ENCODE assay signal across 14 cellular contexts in the genomic region with DNA sequence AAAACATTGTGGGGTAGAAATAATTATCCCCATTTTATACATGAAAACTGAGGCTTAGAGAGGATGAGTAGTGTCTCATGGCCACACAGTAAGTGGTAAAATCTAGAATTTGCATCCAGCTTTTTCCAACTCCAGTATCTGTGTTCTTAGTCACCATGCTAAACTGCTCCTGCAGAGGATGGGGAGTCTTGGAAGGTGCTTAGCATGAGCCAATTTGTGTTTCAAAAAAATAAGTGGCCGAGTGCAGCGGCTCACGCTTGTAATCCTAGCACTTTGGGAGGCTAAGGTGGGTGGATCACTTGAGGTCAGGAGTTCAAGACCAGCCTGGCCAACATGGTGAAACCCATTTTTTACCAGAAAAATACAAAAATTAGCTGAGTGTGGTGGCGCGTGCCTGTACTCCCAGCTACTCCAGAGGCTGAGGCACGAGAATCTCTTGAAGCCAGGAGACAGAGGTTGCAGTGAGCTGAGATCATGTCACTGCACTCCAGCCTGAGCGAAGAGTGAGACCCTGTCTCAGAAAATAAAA. TPM values are rescaled to one million over a fixed set of nuclear protein-coding genes. Genes with fewer than 3 reads are reported as not detected.
A peak's percentile ranks its signal among the peaks of the same experiment; 100 is the strongest.
DNase-seq lines count a peak whose midpoint lies in the region; ATAC-seq and TF ChIP-seq lines count a peak whose summit lies in the region.
"Had no signal": no experiment of that assay in that cellular context is flagged by ENCODE, and none has a peak within 500 bp of the region (broad histone marks: within the 10 kb centered on the region; RNA-seq: fewer than 3 reads in every experiment).

No MANE protein-coding gene starts in this region.

- ATAC-seq in CD4-positive, alpha-beta T cell (ENCODE audit: poor library complexity), result no peak
- no peak for ATAC-seq in HG02759 (IDR thresholded peaks at IDR 0.05; ENCODE audit: unreplicated experiment)
- no peak for ATAC-seq in GM19328 (IDR thresholded peaks at IDR 0.05; ENCODE audit: unreplicated experiment)
- no peak for ATAC-seq in mucosa of descending colon
- ATAC-seq: HCT116 had no signal

- H3K9me3 Mint-ChIP-seq in CD4-positive, alpha-beta T cell, result no peaks in the 10 kb centered on the region
- H3K9me3 Mint-ChIP-seq in CD8-positive, alpha-beta memory T cell, result no peaks in the 10 kb centered on the region

- H3K4me1 ChIP-seq in CD8-positive, alpha-beta memory T cell (ENCODE audit: insufficient read depth, low read length), result peaks cover 34% of the 10 kb centered on the region
- H3K4me1 ChIP-seq in OCI-LY1 (ENCODE audit: insufficient read depth, low read length, severe bottlenecking) (peaks cover 23% of the 10 kb centered on the region), mucosa of descending colon (ENCODE audit: low read depth) (peaks cover 9% of the 10 kb centered on the region)

- no peak overlapping the region for H3K4me2 ChIP-seq in OCI-LY1 (ENCODE audit: low read length)

- TF ChIP-seq POLR2A in erythroblast (IDR thresholded peaks at IDR 0.05; ENCODE audit: low read length), result no peak

- no peak overlapping the region for H2AFZ ChIP-seq in OCI-LY1 (ENCODE audit: low read length)

- H3K4me3 ChIP-seq in CD8-positive, alpha-beta memory T cell (ENCODE audit: low read length), result no peak overlapping the region
- H3K4me3 ChIP-seq in OCI-LY1 (ENCODE audit: low read depth, low read length, poor library complexity, severe bottlenecking) (no peak overlapping the region), mucosa of descending colon (no peak overlapping the region)

- H3K9me3 ChIP-seq in CD4-positive, alpha-beta T cell (ENCODE audit: control insufficient read depth, low read length), result no peaks in the 10 kb centered on the region
- H3K9me3 ChIP-seq in CD8-positive, alpha-beta memory T cell (ENCODE audit: low read length), result no peaks in the 10 kb centered on the region
- no peaks in the 10 kb centered on the region for H3K9me3 ChIP-seq in OCI-LY1 (ENCODE audit: low read length)
- no peaks in the 10 kb centered on the region for H3K9me3 ChIP-seq in mucosa of descending colon
- H3K9me3 ChIP-seq: BE2C, Caco-2, SJCRH30 had no signal

- no peak overlapping the region for H3K9ac ChIP-seq in OCI-LY1 (ENCODE audit: low read length)

- H3K36me3 Mint-ChIP-seq in CD4-positive, alpha-beta T cell (ENCODE audit: low read depth), result peaks cover 8% of the 10 kb centered on the region
- H3K36me3 Mint-ChIP-seq in CD8-positive, alpha-beta memory T cell, result peaks cover 0 to 20% (median 5%) of the 10 kb centered on the region in 3 donors

- peak overlapping the region; percentile 8 for H3K4me3 Mint-ChIP-seq in CD4-positive, alpha-beta T cell
- peak overlapping the region in 3 of 7 donors; percentile 3 to 49 (median 12) for H3K4me3 Mint-ChIP-seq in CD8-positive, alpha-beta memory T cell

- peaks cover 35% of the 10 kb centered on the region for H3K79me2 ChIP-seq in OCI-LY1 (ENCODE audit: insufficient read depth, low read length)

- no peaks in the 10 kb centered on the region for H3F3A ChIP-seq in OCI-LY1 (ENCODE audit: insufficient read depth, low read length)

- H3K9me2 ChIP-seq in OCI-LY1 (ENCODE audit: low read depth, low read length), result no peaks in the 10 kb centered on the region

- no peak for TF ChIP-seq CTCF in CD4-positive, alpha-beta T cell (IDR thresholded peaks at IDR 0.05)
- no peak for TF ChIP-seq CTCF in OCI-LY1 (IDR thresholded peaks at IDR 0.05; ENCODE audit: low read length)
- TF ChIP-seq CTCF in mucosa of descending colon (IDR thresholded peaks at IDR 0.05), result no peak

- H4K20me1 ChIP-seq in OCI-LY1 (ENCODE audit: insufficient read depth, low read length), result no peaks in the 10 kb centered on the region

- H3K27me3 ChIP-seq in CD4-positive, alpha-beta T cell (ENCODE audit: control insufficient read depth, insufficient read depth, low read length), result no peaks in the 10 kb centered on the region
- H3K27me3 ChIP-seq in CD8-positive, alpha-beta memory T cell (ENCODE audit: insufficient read depth, low read length, poor library complexity, severe bottlenecking), result no peaks in the 10 kb centered on the region
- no peaks in the 10 kb centered on the region for H3K27me3 ChIP-seq in OCI-LY1 (ENCODE audit: insufficient read depth, low read length)
- H3K27me3 ChIP-seq: BE2C, SJCRH30 had no signal

- intact Hi-C loops in CD4-positive, alpha-beta T cell (cut with DNase I, micrococcal nuclease), result loop anchor here (5.0 kb wide), 3 partner anchors 74 to 369 kb away; a partner anchor contains a TSS
- intact Hi-C loops in mucosa of descending colon (cut with DNase I, micrococcal nuclease), result loop anchor here (5.0 to 10.0 kb wide), 2 partner anchors 97 to 129 kb away; a partner anchor contains a TSS

- H3K36me3 ChIP-seq in CD8-positive, alpha-beta memory T cell (ENCODE audit: insufficient read depth, low read length), result no peaks in the 10 kb centered on the region
- H3K36me3 ChIP-seq in OCI-LY1 (ENCODE audit: insufficient read depth, low read length) (peaks cover 19% of the 10 kb centered on the region), mucosa of descending colon (ENCODE audit: low read depth) (no peaks in the 10 kb centered on the region)
- H3K36me3 ChIP-seq: BE2C, SJCRH30 had no signal

- H3K27ac ChIP-seq in CD4-positive, alpha-beta T cell (ENCODE audit: low read depth, low read length), result no peak overlapping the region
- H3K27ac ChIP-seq in CD8-positive, alpha-beta memory T cell (ENCODE audit: low read depth, low read length), result peak overlapping the region; percentile 82
- peak overlapping the region; percentile 79 for H3K27ac ChIP-seq in OCI-LY1 (ENCODE audit: low read depth, low read length, poor library complexity, severe bottlenecking)

- POLR2A ChIA-PET in CD4-positive, alpha-beta T cell (lab: Charles Lee), result interaction anchor here (1.8 kb wide), 1 partner anchor 13 kb away, joined by 6 read pairs; a partner anchor contains a TSS
- POLR2A ChIA-PET in CD8-positive, alpha-beta memory T cell (lab: Charles Lee), result interaction anchor here (0.6 to 1.1 kb wide), 2 partner anchors 13 to 279 kb away, joined by 4 to 7 read pairs; no protein-coding TSS in a partner anchor

- DNase-seq in CD4-positive, alpha-beta T cell, result no peak
- DNase-seq in CD8-positive, alpha-beta memory T cell, result no peak
- DNase-seq in erythroblast (lab: John Stamatoyannopoulos, UW), result peak; percentile 20 to 31
- DNase-seq in mucosa of descending colon, result no peak
- DNase-seq: BE2C, Caco-2, NCI-H146, NCI-H2029, NCI-H226 had no signal

- peaks cover 47% of the 10 kb centered on the region for H3K4me1 Mint-ChIP-seq in CD4-positive, alpha-beta T cell (ENCODE audit: low read depth)
- peaks cover 32 to 61% (median 60%) of the 10 kb centered on the region in 3 donors for H3K4me1 Mint-ChIP-seq in CD8-positive, alpha-beta memory T cell

- no peaks in the 10 kb centered on the region for H3K27me3 Mint-ChIP-seq in CD4-positive, alpha-beta T cell
- no peaks in the 10 kb centered on the region for H3K27me3 Mint-ChIP-seq in CD8-positive, alpha-beta memory T cell

- CTCF ChIA-PET in CD4-positive, alpha-beta T cell (lab: Charles Lee), result interaction anchor here (1.2 to 2.2 kb wide), 2 partner anchors 14 to 129 kb away, joined by 5 to 6 read pairs; a partner anchor contains a TSS
- CTCF ChIA-PET in CD8-positive, alpha-beta memory T cell (lab: Charles Lee), result interaction anchor here (0.9 to 2.5 kb wide), 2 partner anchors 13 to 130 kb away, joined by 4 to 12 read pairs; a partner anchor contains a TSS

- no peak overlapping the region for H3K27ac Mint-ChIP-seq in CD4-positive, alpha-beta T cell
- peak overlapping the region in 2 of 8 donors; percentile 33 to 84 for H3K27ac Mint-ChIP-seq in CD8-positive, alpha-beta memory T cell

RNA-seq across cellular contexts. Expression of a gene that starts 2.4 kb away (rescaled TPM):
- 10 to 100 TPM; 23.7 to 24.0 TPM for total RNA-seq in CD4-positive, alpha-beta T cell
- 10 to 100 TPM; 37.4 to 40.0 TPM for total RNA-seq in CD8-positive, alpha-beta memory T cell
- 51.6 TPM for polyA plus RNA-seq in CD8-positive, alpha-beta memory T cell
- total RNA-seq in mucosa of descending colon, result 10 to 100 TPM; 53.9 to 66.6 (median 56.0) TPM

RNA-seq across cellular contexts. Expression of a gene that starts 13.6 kb away (rescaled TPM):
- total RNA-seq in CD4-positive, alpha-beta T cell, result 1 to 10 TPM; 1.8 to 2.2 TPM
- total RNA-seq in CD8-positive, alpha-beta memory T cell, result 10 to 100 TPM; 66.6 to 68.8 TPM
- 23.3 TPM for polyA plus RNA-seq in CD8-positive, alpha-beta memory T cell
- total RNA-seq in mucosa of descending colon, result 10 to 100 TPM in 2 of 3 donors, 1 to 10 TPM in 1; 7.2 to 14.2 (median 10.5) TPM

RNA-seq across cellular contexts. Expression of a gene that starts 48.9 kb away (rescaled TPM):
- total RNA-seq in CD4-positive, alpha-beta T cell, result under 1 TPM; 0.19 to 0.28 TPM
- under 1 TPM; 0.29 to 0.59 TPM for total RNA-seq in CD8-positive, alpha-beta memory T cell
- polyA plus RNA-seq in CD8-positive, alpha-beta memory T cell, result 0.44 TPM
- 10 to 100 TPM in 1 of 3 donors, 1 to 10 TPM in 2; 4.7 to 15.2 (median 6.1) TPM for total RNA-seq in mucosa of descending colon
- total RNA-seq: Caco-2 had no signal

Comparison
In these comparisons a context has a peak if more than half of its experiments do, and no peak if none do; other contexts are left out.
1. DNase-seq: peak in erythroblast (2 of 2); none in CD4-positive, alpha-beta T cell (0 of 10), CD8-positive, alpha-beta memory T cell (0 of 5) and mucosa of descending colon (0 of 3).
2. RNA of a gene that starts 13.6 kb away (total RNA-seq): 66.6 to 68.8 TPM in CD8-positive, alpha-beta memory T cell; 7.2 to 14.2 TPM in mucosa of descending colon and 1.8 to 2.2 TPM in CD4-positive, alpha-beta T cell; every median in the first group is over 4 times any median in the second.